ENCODE assay signal across 34 cellular contexts in the genomic region with DNA sequence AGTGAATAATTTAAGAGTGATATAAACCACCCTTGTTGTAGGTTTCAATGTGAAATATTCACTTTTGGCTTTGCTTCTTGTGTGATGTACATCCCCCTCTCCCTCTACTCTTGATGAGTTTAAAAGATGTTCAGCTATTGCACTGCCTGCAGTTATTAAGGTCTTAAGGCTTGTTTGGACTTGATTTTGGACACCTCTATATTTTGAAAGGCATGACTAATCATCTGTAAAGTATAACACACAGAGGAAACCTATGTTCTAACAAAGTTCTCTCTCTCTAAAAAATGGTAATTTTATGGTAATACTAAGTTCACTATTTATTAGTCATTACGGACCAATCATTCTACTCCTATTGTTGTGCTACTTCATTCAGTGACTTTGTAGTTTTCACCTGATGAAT.
"Had no signal": no experiment of that assay in that cellular context is flagged by ENCODE, and none has a peak within 500 bp of the region (broad histone marks: within the 10 kb centered on the region; RNA-seq: fewer than 3 reads in every experiment).

No MANE protein-coding gene starts in this region.

- H3K27me3 ChIP-seq: brain microvascular endothelial cell, cardiac muscle cell, colonic mucosa, esophagus muscularis mucosa, gastroesophageal sphincter, heart right ventricle, hepatocyte had no signal

- H3K27me3 Mint-ChIP-seq: activated B cell treated with CpG ODN at 0.5 μM for 24 hours; activated CD4-positive, alpha-beta memory T cell treated with anti-CD3 and anti-CD28 coated beads for 36 hours; activated CD4-positive, alpha-beta T cell treated with anti-CD3 and anti-CD28 coated beads, Interleukin-2, amount 10 ng/mL, durations not matched to agents 24 days and 14 days; activated naive CD4-positive, alpha-beta T cell treated with anti-CD3 and anti-CD28 coated beads, Interleukin-2, amount 10 ng/mL, durations not matched to agents 7 days and 5 days; activated T-cell treated with anti-CD3 and anti-CD28 coated beads, Interleukin-2, amount 50 U/mL, for 24 hours; T-helper 17 cell had no signal

- H3K27ac Mint-ChIP-seq: activated B cell treated with CpG ODN at 0.5 μM for 24 hours; activated CD4-positive, alpha-beta memory T cell treated with anti-CD3 and anti-CD28 coated beads for 36 hours; activated CD4-positive, alpha-beta T cell treated with anti-CD3 and anti-CD28 coated beads, Interleukin-2, amount 10 ng/mL, durations not matched to agents 24 days and 14 days; activated naive CD4-positive, alpha-beta T cell treated with anti-CD3 and anti-CD28 coated beads, Interleukin-2, amount 10 ng/mL, durations not matched to agents 7 days and 5 days; activated naive CD4-positive, alpha-beta T cell treated with anti-CD3 and anti-CD28 coated beads, Interleukin-2, amount 50 U/mL, for 72 hours; activated T-cell treated with anti-CD3 and anti-CD28 coated beads, Interleukin-2, amount 50 U/mL, for 24 hours; activated T-cell treated with anti-CD3 and anti-CD28 coated beads, Interleukin-2, amount 50 U/mL, for 72 hours; T-helper 17 cell; T-helper 2 cell treated with Interferon-gamma antibody and Interleukin-4, amounts not matched to agents 5 μg/mL and 100 μg/mL, for 36 hours had no signal

- H3K4me1 ChIP-seq: colonic mucosa, esophagus muscularis mucosa, gastroesophageal sphincter, heart right ventricle had no signal

- H3K36me3 Mint-ChIP-seq: activated CD4-positive, alpha-beta memory T cell treated with anti-CD3 and anti-CD28 coated beads for 36 hours; activated naive CD4-positive, alpha-beta T cell treated with anti-CD3 and anti-CD28 coated beads, Interleukin-2, amount 10 ng/mL, durations not matched to agents 7 days and 5 days; activated naive CD4-positive, alpha-beta T cell treated with anti-CD3 and anti-CD28 coated beads, Interleukin-2, amount 50 U/mL, for 72 hours had no signal

- H3K4me1 Mint-ChIP-seq: activated B cell treated with CpG ODN at 0.5 μM for 24 hours; activated CD4-positive, alpha-beta T cell treated with anti-CD3 and anti-CD28 coated beads, Interleukin-2, amount 10 ng/mL, durations not matched to agents 24 days and 14 days; activated naive CD4-positive, alpha-beta T cell treated with anti-CD3 and anti-CD28 coated beads, Interleukin-2, amount 10 ng/mL, durations not matched to agents 7 days and 5 days; T-helper 17 cell had no signal

- H3K9me3 Mint-ChIP-seq: activated B cell treated with CpG ODN at 0.5 μM for 24 hours; activated CD4-positive, alpha-beta memory T cell treated with anti-CD3 and anti-CD28 coated beads for 36 hours; activated CD4-positive, alpha-beta T cell treated with anti-CD3 and anti-CD28 coated beads, Interleukin-2, amount 10 ng/mL, durations not matched to agents 24 days and 14 days; T-helper 2 cell treated with Interferon-gamma antibody and Interleukin-4, amounts not matched to agents 5 μg/mL and 100 μg/mL, for 36 hours had no signal

- H3K36me3 ChIP-seq: brain microvascular endothelial cell, cardiac muscle cell, colonic mucosa, esophagus muscularis mucosa, gastroesophageal sphincter, heart right ventricle, WERI-Rb-1 had no signal

- H3K27ac ChIP-seq: brain microvascular endothelial cell, cardiac muscle cell, colonic mucosa, esophagus muscularis mucosa, gastroesophageal sphincter, heart right ventricle, hepatocyte, WERI-Rb-1 had no signal

- FAIRE-seq: astrocyte, endometrium, endothelial cell of umbilical vein had no signal

- DNase-seq: activated B cell treated with CpG ODN at 0.5 μM for 24 hours; activated CD4-positive, alpha-beta memory T cell treated with anti-CD3 and anti-CD28 coated beads for 36 hours; activated CD4-positive, alpha-beta T cell treated with anti-CD3 and anti-CD28 coated beads, Interleukin-2, amount 10 ng/mL, durations not matched to agents 24 days and 14 days; activated CD8-positive, alpha-beta memory T cell treated with anti-CD3 and anti-CD28 coated beads, Interleukin-2, amount 50 U/mL, for 48 hours; activated gamma-delta T cell; activated naive CD4-positive, alpha-beta T cell; activated naive CD4-positive, alpha-beta T cell treated with anti-CD3 and anti-CD28 coated beads, Interleukin-2, amount 10 ng/mL, durations not matched to agents 7 days and 5 days; activated T-cell treated with anti-CD3 and anti-CD28 coated beads for 4 hours; activated T-cell treated with anti-CD3 and anti-CD28 coated beads, Interleukin-2, amount 50 U/mL, for 24 hours; activated T-cell treated with anti-CD3 and anti-CD28 coated beads, Interleukin-2, amount 50 U/mL, for 72 hours; amniotic stem cell; anterior cingulate cortex; brain microvascular endothelial cell; central memory CD4-positive, alpha-beta T cell; cerebellar nuclear complex; colonic mucosa; effector CD8-positive, alpha-beta T cell; erythroblast; foreskin melanocyte; heart right ventricle; T-helper 1 cell; T-helper 17 cell; T1000; WERI-Rb-1 had no signal

- H3K4me2 ChIP-seq: hepatocyte had no signal

- H3K4me3 Mint-ChIP-seq: activated B cell treated with CpG ODN at 0.5 μM for 24 hours; activated CD4-positive, alpha-beta memory T cell treated with anti-CD3 and anti-CD28 coated beads for 36 hours; activated CD4-positive, alpha-beta T cell treated with anti-CD3 and anti-CD28 coated beads, Interleukin-2, amount 10 ng/mL, durations not matched to agents 24 days and 14 days; activated naive CD4-positive, alpha-beta T cell treated with anti-CD3 and anti-CD28 coated beads, Interleukin-2, amount 10 ng/mL, durations not matched to agents 7 days and 5 days; activated T-cell treated with anti-CD3 and anti-CD28 coated beads, Interleukin-2, amount 50 U/mL, for 24 hours; activated T-cell treated with anti-CD3 and anti-CD28 coated beads, Interleukin-2, amount 50 U/mL, for 72 hours; T-helper 17 cell; T-helper 2 cell treated with Interferon-gamma antibody and Interleukin-4, amounts not matched to agents 5 μg/mL and 100 μg/mL, for 36 hours had no signal

- H3K79me2 ChIP-seq: hepatocyte had no signal

- H3K9me3 ChIP-seq: colonic mucosa, esophagus muscularis mucosa, gastroesophageal sphincter had no signal

- H3K4me3 ChIP-seq: cardiac muscle cell, colonic mucosa, esophagus muscularis mucosa, gastroesophageal sphincter, heart right ventricle, hepatocyte had no signal

- H2AFZ ChIP-seq: hepatocyte had no signal

- ATAC-seq: activated CD4-positive, CD25-positive, alpha-beta regulatory T cell treated with anti-CD3 and anti-CD28 coated beads, Interleukin-2, amount 50 U/mL, for 24 hours; activated naive CD4-positive, alpha-beta T cell treated with anti-CD3 and anti-CD28 coated beads, Interleukin-2, amount 50 U/mL, for 72 hours; activated T-cell treated with anti-CD3 and anti-CD28 coated beads, Interleukin-2, amount 50 U/mL, for 72 hours; gastroesophageal sphincter; heart right ventricle; T-helper 17 cell had no signal
